ENCODE assay signal across 29 cellular contexts in the genomic region with DNA sequence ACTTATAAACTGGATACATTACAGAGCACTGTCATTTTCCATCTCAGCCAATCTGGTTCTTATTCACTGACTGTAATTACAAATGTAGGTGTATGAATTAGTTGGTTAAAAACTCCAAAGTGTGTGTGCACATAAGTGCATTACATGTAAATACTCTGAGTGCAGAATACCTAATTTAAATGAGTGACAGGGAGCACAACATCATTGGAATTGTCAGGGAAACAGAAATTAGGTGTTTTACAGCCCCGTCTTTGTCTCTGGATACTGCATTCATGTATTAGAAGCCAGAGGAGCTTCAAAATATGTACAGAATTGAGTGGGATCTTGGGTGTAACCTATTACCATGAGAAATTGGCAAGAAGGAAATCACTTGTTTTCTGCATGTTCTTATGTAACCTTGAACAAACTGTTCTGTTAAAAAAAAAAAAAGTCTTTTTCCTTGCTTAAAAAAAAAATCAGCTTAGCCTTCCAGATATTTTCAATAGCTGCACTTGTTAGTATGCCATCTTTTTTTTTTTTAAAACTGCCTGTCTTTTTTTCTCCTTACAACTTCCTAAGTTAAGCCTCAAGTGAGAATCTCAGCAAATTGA. TPM values are rescaled to one million over a fixed set of nuclear protein-coding genes. Genes with fewer than 3 reads are reported as not detected.
A peak's percentile ranks its signal among the peaks of the same experiment; 100 is the strongest.
DNase-seq lines count a peak whose midpoint lies in the region; ATAC-seq and TF ChIP-seq lines count a peak whose summit lies in the region.
"Had no signal": no experiment of that assay in that cellular context is flagged by ENCODE, and none has a peak within 500 bp of the region (broad histone marks: within the 10 kb centered on the region; RNA-seq: fewer than 3 reads in every experiment).

No MANE protein-coding gene starts in this region.

- no peak for TF ChIP-seq EP300 in sigmoid colon (IDR thresholded peaks at IDR 0.05)

- no peaks in the 10 kb centered on the region for H3K9me3 ChIP-seq in esophagus squamous epithelium
- H3K9me3 ChIP-seq in right atrium auricular region = no peaks in the 10 kb centered on the region
- H3K9me3 ChIP-seq in sigmoid colon = no peaks in the 10 kb centered on the region
- no peaks in the 10 kb centered on the region for H3K9me3 ChIP-seq in aorta (ENCODE audit: control insufficient read depth, low read length)
- H3K9me3 ChIP-seq: BLaER1, colonic mucosa, Peyer's patch, SJCRH30, thyroid gland had no signal

- H3K27ac ChIP-seq in esophagus squamous epithelium (peak overlapping the region in 3 of 4 donors; percentile 47 to 59 (median 47)), right atrium auricular region (peak overlapping the region; percentile 77 to 87), sigmoid colon (peak overlapping the region; percentile 1 to 58 (median 47)), aorta (ENCODE audit: low read depth in 1 of 2, low read length in 2 of 2) (no peak overlapping the region)
- H3K27ac ChIP-seq: BLaER1, colonic mucosa, epithelial cell of prostate, SJCRH30, thyroid gland had no signal

- TF ChIP-seq POLR2A in esophagus squamous epithelium (IDR thresholded peaks at IDR 0.05) (no peak), sigmoid colon (IDR thresholded peaks at IDR 0.05) (no peak)

- peaks cover 0 to 45% (median 21%) of the 10 kb centered on the region in 3 donors for H3K4me1 ChIP-seq in esophagus squamous epithelium
- H3K4me1 ChIP-seq in right atrium auricular region = peaks cover 0 to 71% of the 10 kb centered on the region in 2 donors
- peaks cover 0 to 61% (median 48%) of the 10 kb centered on the region in 4 donors for H3K4me1 ChIP-seq in sigmoid colon
- peaks cover 9% of the 10 kb centered on the region in 2 donors for H3K4me1 ChIP-seq in aorta (ENCODE audit: control insufficient read depth in 1 of 2, insufficient read depth in 2 of 2, low read length in 2 of 2)
- H3K4me1 ChIP-seq: BLaER1, colonic mucosa, SJCRH30 had no signal

- WGBS in esophagus squamous epithelium, 2 donors = 27 to 35% methylated on average over 1 of the region's 1 CpG
- WGBS in sigmoid colon, 2 donors = 43 to 89% methylated on average over 1 of the region's 1 CpG
- WGBS in aorta, 2 donors = 45 to 46% methylated on average over 1 of the region's 1 CpG

- ATAC-seq in aorta (ENCODE audit: low FRiP score) (peak; percentile 65), HG02759 (IDR thresholded peaks at IDR 0.05; ENCODE audit: unreplicated experiment) (no peak)

- H3K27me3 ChIP-seq in esophagus squamous epithelium = peaks cover 0 to 4% (median 0%) of the 10 kb centered on the region in 4 donors
- H3K27me3 ChIP-seq in right atrium auricular region = no peaks in the 10 kb centered on the region
- H3K27me3 ChIP-seq in sigmoid colon = no peaks in the 10 kb centered on the region
- no peaks in the 10 kb centered on the region for H3K27me3 ChIP-seq in aorta (ENCODE audit: control insufficient read depth in 1 of 2, insufficient read depth in 2 of 2, low read length in 1 of 2)
- H3K27me3 ChIP-seq: BLaER1, colonic mucosa, Peyer's patch, SJCRH30, thyroid gland had no signal

- H3K36me3 ChIP-seq in esophagus squamous epithelium = no peaks in the 10 kb centered on the region
- no peaks in the 10 kb centered on the region for H3K36me3 ChIP-seq in right atrium auricular region
- no peaks in the 10 kb centered on the region for H3K36me3 ChIP-seq in sigmoid colon
- no peaks in the 10 kb centered on the region for H3K36me3 ChIP-seq in aorta (ENCODE audit: control insufficient read depth in 1 of 2, insufficient read depth in 2 of 2, low read length in 1 of 2)
- H3K36me3 ChIP-seq: BLaER1, colonic mucosa, Peyer's patch, thyroid gland had no signal

- intact Hi-C loops in esophagus squamous epithelium (cut with DNase I) (no loop called here), sigmoid colon (cut with DNase I) (no loop called here), aorta (cut with DNase I) (no loop called here)

- H3K4me3 ChIP-seq in esophagus squamous epithelium (no peak overlapping the region), right atrium auricular region (no peak overlapping the region), sigmoid colon (no peak overlapping the region), aorta (ENCODE audit: low read length in 2 of 2) (no peak overlapping the region)
- H3K4me3 ChIP-seq: BLaER1, colonic mucosa, lung, Peyer's patch, SJCRH30, smooth muscle cell, thyroid gland had no signal

- TF ChIP-seq CTCF in esophagus squamous epithelium (IDR thresholded peaks at IDR 0.05) = no peak
- no peak for TF ChIP-seq CTCF in right atrium auricular region (IDR thresholded peaks at IDR 0.05)
- no peak for TF ChIP-seq CTCF in sigmoid colon (IDR thresholded peaks at IDR 0.05)

- DNase-seq in esophagus squamous epithelium (lab: John Stamatoyannopoulos, UW) (no peak), right atrium auricular region (ENCODE audit: low spot score) (no peak), sigmoid colon (no peak), aorta (no peak), KG1 (lab: John Stamatoyannopoulos, UW) (no peak), NCI-H2196 treated with DMSO at 0.1 percent for 48 hours (lab: John Stamatoyannopoulos, UW; ENCODE audit: unreplicated experiment) (no peak)
- DNase-seq: activated CD4-positive, alpha-beta memory T cell treated with anti-CD3 and anti-CD28 coated beads, Interleukin-2, amount 10 ng/mL, durations not matched to agents 7 days and 5 days; activated CD8-positive, alpha-beta memory T cell treated with anti-CD3 and anti-CD28 coated beads, Interleukin-2, amount 50 U/mL, for 4 hours; activated naive CD4-positive, alpha-beta T cell treated with Interleukin-2 at 50 U/mL for 16 hours; amniotic stem cell; colonic mucosa; DMS153; effector memory CD4-positive, alpha-beta T cell; H9; kidney; NCI-H1436 treated with DMSO at 0.1 percent for 48 hours; NCI-H2081 treated with DMSO at 0.1 percent for 48 hours; NCI-H345; NCI-H748 treated with DMSO at 0.1 percent for 48 hours; Peyer's patch; SJCRH30; stimulated activated naive CD4-positive, alpha-beta T cell treated with Interleukin-2 at 50 U/mL for 16 hours; SW 1271; thyroid gland had no signal

RNA-seq across cellular contexts. Expression of gene CELF2, which starts 31.1 kb away (rescaled TPM):
- 10 to 100 TPM in 2 of 4 donors, 1 to 10 TPM in 2; 4.2 to 62.4 (median 13.5) TPM for total RNA-seq in esophagus squamous epithelium
- 10 to 100 TPM; 63.2 to 69.4 TPM for total RNA-seq in right atrium auricular region
- 10 to 100 TPM; 48.9 to 83.1 (median 60.3) TPM for total RNA-seq in sigmoid colon
- 10 to 100 TPM in 2 of 3 donors, 1 to 10 TPM in 1; 6.0 to 27.5 (median 12.6) TPM for polyA plus RNA-seq in sigmoid colon
- total RNA-seq in aorta = 10 to 100 TPM; 52.6 to 55.4 TPM
- polyA plus RNA-seq in aorta = 10 to 100 TPM; 10.9 to 20.3 TPM

Comparison
In these comparisons a context has a peak if more than half of its experiments do, and no peak if none do; other contexts are left out.
1. H3K27ac ChIP-seq: peak in esophagus squamous epithelium (3 of 4), right atrium auricular region (2 of 2) and sigmoid colon (4 of 4); none in aorta (0 of 2).